In genomic region chr1:226349081-226349480, GRCh38 we compare ENCODE assay signal across 20 cellular contexts. TPM values are rescaled to one million over a fixed set of nuclear protein-coding genes. Genes with fewer than 3 reads are reported as not detected.
DNase-seq lines count a peak whose midpoint lies in the region; ATAC-seq and TF ChIP-seq lines count a peak whose summit lies in the region.
"Had no signal": no experiment of that assay in that cellular context is flagged by ENCODE, and none has a peak within 500 bp of the region (broad histone marks: within the 10 kb centered on the region; RNA-seq: fewer than 3 reads in every experiment).

No MANE protein-coding gene starts in this region.

- peaks cover 3% of the 10 kb centered on the region for H3K27me3 Mint-ChIP-seq in nephron progenitor cell (ENCODE audit: low read depth, poor library complexity)
- no peaks in the 10 kb centered on the region for H3K27me3 Mint-ChIP-seq in T-helper 2 cell treated with Interferon-gamma antibody and Interleukin-4, amounts not matched to agents 5 μg/mL and 100 μg/mL, for 36 hours (ENCODE audit: low read depth)

- H3F3A ChIP-seq in SU-DHL-6 (ENCODE audit: insufficient read depth): peaks cover 58% of the 10 kb centered on the region

- 89 to 93% (median 89%) methylated on average over 11 of the region's 11 CpGs for WGBS in psoas muscle, 3 donors

- peak; percentile 12 for DNase-seq in nephron progenitor cell
- DNase-seq in psoas muscle: no peak
- no peak for DNase-seq in T-helper 2 cell treated with Interferon-gamma antibody and Interleukin-4, amounts not matched to agents 5 μg/mL and 100 μg/mL, for 36 hours (ENCODE audit: low spot score)
- DNase-seq in HuH-7 (ENCODE audit: low spot score): no peak
- DNase-seq: Caco-2, H9, MG63, NCI-H1417, NCI-H2029, NCI-H2171 treated with DMSO at 0.1 percent for 48 hours, NCI-H510A, T-helper 1 cell had no signal

- intact Hi-C loops in psoas muscle (cut with DNase I): loop anchor here in 1 of 2 donors (10.0 kb wide), 1 partner anchor 94 kb away; no protein-coding TSS in a partner anchor

- peak overlapping the region; percentile 52 for H3K4me3 Mint-ChIP-seq in nephron progenitor cell
- H3K4me3 Mint-ChIP-seq in T-helper 2 cell treated with Interferon-gamma antibody and Interleukin-4, amounts not matched to agents 5 μg/mL and 100 μg/mL, for 36 hours: no peak overlapping the region
- H3K4me3 Mint-ChIP-seq: H9 had no signal

- H3K27me3 ChIP-seq in BLaER1 (no peaks in the 10 kb centered on the region), HUES6 (ENCODE audit: control insufficient read depth, insufficient read depth, low read length) (no peaks in the 10 kb centered on the region), SU-DHL-6 (ENCODE audit: low read length) (no peaks in the 10 kb centered on the region), psoas muscle (ENCODE audit: insufficient read depth in 3 of 3, low read length in 2 of 3) (no peaks in the 10 kb centered on the region)
- H3K27me3 ChIP-seq: MG63, Peyer's patch had no signal

- H3K27ac Mint-ChIP-seq in nephron progenitor cell: peak overlapping the region; percentile 94
- H3K27ac Mint-ChIP-seq in T-helper 2 cell treated with Interferon-gamma antibody and Interleukin-4, amounts not matched to agents 5 μg/mL and 100 μg/mL, for 36 hours: no peak overlapping the region

- H3K27ac ChIP-seq in BLaER1 (peak overlapping the region; percentile 80; the same call in 1 of the 2 replicates), HUES6 (ENCODE audit: low read depth, low read length) (no peak overlapping the region), SU-DHL-6 (ENCODE audit: low read depth, low read length) (peak overlapping the region; percentile 99), psoas muscle (no peak overlapping the region)
- H3K27ac ChIP-seq: A549, KMS-11 had no signal

- H3K4me3 ChIP-seq in BLaER1 (no peak overlapping the region), HUES6 (ENCODE audit: low read depth, low read length) (no peak overlapping the region), SU-DHL-6 (ENCODE audit: insufficient read depth, low read length, poor library complexity, severe bottlenecking) (no peak overlapping the region), psoas muscle (no peak overlapping the region)
- H3K4me3 ChIP-seq: A549, MG63, Peyer's patch had no signal

- no peak for TF ChIP-seq CTCF in SU-DHL-6 (IDR thresholded peaks at IDR 0.05; ENCODE audit: insufficient read depth, low read length, poor library complexity, severe bottlenecking)
- TF ChIP-seq CTCF in nephron progenitor cell (IDR thresholded peaks at IDR 0.05): no peak
- no peak for TF ChIP-seq CTCF in psoas muscle (IDR thresholded peaks at IDR 0.05)

- H3K9ac ChIP-seq in BLaER1 (no peak overlapping the region), HUES6 (ENCODE audit: low read length) (peak overlapping the region; percentile 9), SU-DHL-6 (ENCODE audit: low read length) (peak overlapping the region; percentile 62)
- H3K9ac ChIP-seq: KMS-11 had no signal

- H3K4me1 Mint-ChIP-seq in nephron progenitor cell: peaks cover 62% of the 10 kb centered on the region
- no peaks in the 10 kb centered on the region for H3K4me1 Mint-ChIP-seq in T-helper 2 cell treated with Interferon-gamma antibody and Interleukin-4, amounts not matched to agents 5 μg/mL and 100 μg/mL, for 36 hours (ENCODE audit: low read depth)

- H3K4me1 ChIP-seq in BLaER1: peaks cover 62% of the 10 kb centered on the region
- H3K4me1 ChIP-seq in HUES6 (ENCODE audit: control insufficient read depth, insufficient read depth, low read length): no peaks in the 10 kb centered on the region; the same call in 1 of the 2 replicates
- no peaks in the 10 kb centered on the region for H3K4me1 ChIP-seq in psoas muscle
- H3K4me1 ChIP-seq: A549 had no signal

- no peaks in the 10 kb centered on the region for H3K9me3 Mint-ChIP-seq in nephron progenitor cell
- no peaks in the 10 kb centered on the region for H3K9me3 Mint-ChIP-seq in T-helper 2 cell treated with Interferon-gamma antibody and Interleukin-4, amounts not matched to agents 5 μg/mL and 100 μg/mL, for 36 hours
- H3K9me3 Mint-ChIP-seq: H9 had no signal

- no peaks in the 10 kb centered on the region for H3K36me3 Mint-ChIP-seq in nephron progenitor cell (ENCODE audit: low read depth)
- H3K36me3 Mint-ChIP-seq in T-helper 2 cell treated with Interferon-gamma antibody and Interleukin-4, amounts not matched to agents 5 μg/mL and 100 μg/mL, for 36 hours (ENCODE audit: low read depth): no peaks in the 10 kb centered on the region

- no peaks in the 10 kb centered on the region for H3K9me2 ChIP-seq in SU-DHL-6 (replicated peaks; ENCODE audit: insufficient read depth, low read length)

- ATAC-seq in psoas muscle (no peak), HG03521 (IDR thresholded peaks at IDR 0.05; ENCODE audit: unreplicated experiment) (no peak)
- ATAC-seq: A549, Right ventricle myocardium inferior had no signal

- H3K36me3 ChIP-seq in BLaER1 (no peaks in the 10 kb centered on the region), HUES6 (ENCODE audit: control insufficient read depth, insufficient read depth, low read length) (no peaks in the 10 kb centered on the region), SU-DHL-6 (ENCODE audit: low read length) (no peaks in the 10 kb centered on the region), psoas muscle (ENCODE audit: insufficient read depth in 1 of 2, low read depth in 1 of 2) (no peaks in the 10 kb centered on the region)
- H3K36me3 ChIP-seq: MG63, Peyer's patch had no signal

- H4K20me1 ChIP-seq in BLaER1 (no peaks in the 10 kb centered on the region), SU-DHL-6 (ENCODE audit: low read depth, low read length) (no peaks in the 10 kb centered on the region)

- H3K9me3 ChIP-seq in BLaER1 (no peaks in the 10 kb centered on the region), HUES6 (ENCODE audit: control insufficient read depth, insufficient read depth, low read depth, low read length) (no peaks in the 10 kb centered on the region), SU-DHL-6 (ENCODE audit: insufficient read depth, low read length) (no peaks in the 10 kb centered on the region), psoas muscle (no peaks in the 10 kb centered on the region)
- H3K9me3 ChIP-seq: A549, Caco-2, MG63, Peyer's patch had no signal

- peak overlapping the region; percentile 17 for H2AFZ ChIP-seq in SU-DHL-6 (ENCODE audit: low read depth, low read length, severe bottlenecking)

- peak overlapping the region; percentile 75 for H3K4me2 ChIP-seq in BLaER1
- peak overlapping the region; percentile 70 for H3K4me2 ChIP-seq in SU-DHL-6 (ENCODE audit: low read depth, low read length, poor library complexity, severe bottlenecking)
- H3K4me2 ChIP-seq: A549, KMS-11 had no signal

- no peaks in the 10 kb centered on the region for H3K79me2 ChIP-seq in SU-DHL-6 (ENCODE audit: insufficient read depth, low read length)

RNA-seq across cellular contexts. Expression of gene LIN9, which starts 40.1 kb away (rescaled TPM):
- 1 to 10 TPM; 1.1 to 1.8 (median 1.5) TPM for total RNA-seq in psoas muscle
- 1 to 10 TPM; 1.5 to 2.6 (median 2.2) TPM for polyA plus RNA-seq in psoas muscle

RNA-seq across cellular contexts. Expression of gene PARP1, which starts 58.8 kb away (rescaled TPM):
- total RNA-seq in psoas muscle: 10 to 100 TPM; 53.2 to 85.8 (median 60.2) TPM
- polyA plus RNA-seq in psoas muscle: 10 to 100 TPM; 23.8 to 72.9 (median 26.0) TPM

Comparison
In these comparisons a context has a peak if more than half of its experiments do, and no peak if none do; other contexts are left out.
1. H3K27ac ChIP-seq: peak in BLaER1 (single experiment) and SU-DHL-6 (single experiment); none in HUES6 (single experiment) and psoas muscle (single experiment).